17 cellular contexts compared by ENCODE assay signal in genomic region chr22:50546326-50547230, GRCh38. TPM values are rescaled to one million over a fixed set of nuclear protein-coding genes. Genes with fewer than 3 reads are reported as not detected.
A peak's percentile ranks its signal among the peaks of the same experiment; 100 is the strongest.
DNase-seq lines count a peak whose midpoint lies in the region; ATAC-seq, FAIRE-seq and TF ChIP-seq lines count a peak whose summit lies in the region.
"Had no signal": no experiment of that assay in that cellular context is flagged by ENCODE, and none has a peak within 500 bp of the region (broad histone marks: within the 10 kb centered on the region; RNA-seq: fewer than 3 reads in every experiment).

No MANE protein-coding gene starts in this region.

- ATAC-seq in A549 (no peak), GM18867 (IDR thresholded peaks at IDR 0.05; ENCODE audit: unreplicated experiment) (no peak)
- ATAC-seq: mucosa of descending colon had no signal

- peaks cover 35% of the 10 kb centered on the region for H3K4me1 ChIP-seq in A549
- peaks cover 53% of the 10 kb centered on the region for H3K4me1 ChIP-seq in CD4-positive, alpha-beta memory T cell (ENCODE audit: insufficient read depth, low read length)
- H3K4me1 ChIP-seq in kidney (ENCODE audit: control insufficient read depth in 1 of 2, insufficient read depth in 1 of 2, low read depth in 1 of 2, low read length in 2 of 2): peaks cover 0 to 3% of the 10 kb centered on the region in 2 donors
- H3K4me1 ChIP-seq: SJCRH30 had no signal

- H3K36me3 Mint-ChIP-seq in CD4-positive, alpha-beta memory T cell: no peaks in the 10 kb centered on the region
- peaks cover 1% of the 10 kb centered on the region for H3K36me3 Mint-ChIP-seq in activated T-helper 1 cell treated with anti-CD3 and anti-CD28 coated beads, Interleukin-12 subunit alpha, Interleukin-12 subunit beta, Interleukin-2, Interleukin-4 antibody, amounts not matched to agents 30 ng/mL and 10 ng/mL and 1 ng/mL, durations not matched to agents 14 hours and 24 hours and 36 hours (ENCODE audit: low read depth)

- H3K4me2 ChIP-seq in A549: 0 out of 3 replicates have a peak overlapping the region, but pooled peaks have one; percentile 68

- DNase-seq in A549 (ENCODE audit: low read depth in 1 of 2, low spot score in 1 of 2) (no peak), kidney (peak; percentile 74), MV-4-11 (lab: John Stamatoyannopoulos, UW) (no peak), SW 1271 (lab: John Stamatoyannopoulos, UW) (no peak), amniotic stem cell (lab: John Stamatoyannopoulos, UW) (no peak)
- no peak for DNase-seq in CD4-positive, alpha-beta memory T cell
- DNase-seq in activated T-helper 1 cell treated with anti-CD3 and anti-CD28 coated beads, Interleukin-12 subunit alpha, Interleukin-12 subunit beta, Interleukin-2, Interleukin-4 antibody, amounts not matched to agents 30 ng/mL and 10 ng/mL and 1 ng/mL, durations not matched to agents 14 hours and 24 hours and 36 hours (ENCODE audit: low spot score): no peak
- DNase-seq: NCI-H1092, SJCRH30, tibial artery had no signal

- intact Hi-C loops in CD4-positive, alpha-beta memory T cell (cut with micrococcal nuclease): loop anchor here (5.0 kb wide), 1 partner anchor 39 kb away; the partner anchor contains the start of genes LMF2 and NCAPH2
- intact Hi-C loops in activated T-helper 1 cell treated with anti-CD3 and anti-CD28 coated beads, Interleukin-12 subunit alpha, Interleukin-12 subunit beta, Interleukin-2, Interleukin-4 antibody, amounts not matched to agents 30 ng/mL and 10 ng/mL and 1 ng/mL, durations not matched to agents 14 hours and 24 hours and 36 hours (cut with micrococcal nuclease): no loop called here
- intact Hi-C loops in kidney (cut with DNase I): no loop called here

- FAIRE-seq in A549 (lab: Jason Lieb, UNC) (no peak), kidney (lab: Jason Lieb, UNC) (no peak)
- FAIRE-seq: bronchial epithelial cell, keratinocyte had no signal

- POLR2A ChIA-PET in A549 (lab: Yijun Ruan, JAX): interaction anchor here (0.9 to 1.3 kb wide), 3 partner anchors 16 to 39 kb away, joined by 3 read pairs; partner anchors contain the start of genes LMF2, NCAPH2 and SYCE3
- POLR2A ChIA-PET in CD4-positive, alpha-beta memory T cell (lab: Charles Lee; ENCODE audit: partially characterized antibody): interaction anchor here (1.1 to 6.8 kb wide), 11 partner anchors 7 to 75 kb away, joined by 3 to 151 read pairs (median 27); partner anchors contain the start of genes CHKB, LMF2, NCAPH2 and SCO2

- CTCF ChIA-PET in A549 (lab: Yijun Ruan, JAX): interaction anchor here (0.8 to 4.5 kb wide), 7 partner anchors 10 to 75 kb away, joined by 3 to 25 read pairs (median 5); partner anchors contain the start of gene SYCE3
- CTCF ChIA-PET in CD4-positive, alpha-beta memory T cell (lab: Charles Lee; ENCODE audit: partially characterized antibody): interaction anchor here (0.7 to 4.8 kb wide), 8 partner anchors 10 to 74 kb away, joined by 3 to 32 read pairs (median 12); partner anchors contain the start of genes SCO2 and SYCE3

- 91% methylated on average over 11 of the region's 76 CpGs for WGBS in A549 (ENCODE audit: missing lambda C conversion rate)

- peak overlapping the region in 3 of 7 donors; percentile 15 to 87 (median 19) for H3K27ac Mint-ChIP-seq in CD4-positive, alpha-beta memory T cell
- H3K27ac Mint-ChIP-seq in activated T-helper 1 cell treated with anti-CD3 and anti-CD28 coated beads, Interleukin-12 subunit alpha, Interleukin-12 subunit beta, Interleukin-2, Interleukin-4 antibody, amounts not matched to agents 30 ng/mL and 10 ng/mL and 1 ng/mL, durations not matched to agents 14 hours and 24 hours and 36 hours: peak overlapping the region; percentile 52

- H3K27ac ChIP-seq in A549 (peak overlapping the region; percentile 82 to 84; a peak in 5 of 6 replicates), kidney (ENCODE audit: low read depth in 2 of 2, low read length in 2 of 2) (no peak overlapping the region)
- H3K27ac ChIP-seq in CD4-positive, alpha-beta memory T cell (ENCODE audit: low read depth, low read length): peak overlapping the region; percentile 59
- H3K27ac ChIP-seq: SJCRH30, tibial artery, VCaP had no signal

- peaks cover 28 to 59% (median 39%) of the 10 kb centered on the region in 4 donors for H3K4me1 Mint-ChIP-seq in CD4-positive, alpha-beta memory T cell
- peaks cover 40% of the 10 kb centered on the region for H3K4me1 Mint-ChIP-seq in activated T-helper 1 cell treated with anti-CD3 and anti-CD28 coated beads, Interleukin-12 subunit alpha, Interleukin-12 subunit beta, Interleukin-2, Interleukin-4 antibody, amounts not matched to agents 30 ng/mL and 10 ng/mL and 1 ng/mL, durations not matched to agents 14 hours and 24 hours and 36 hours (ENCODE audit: low read depth)

- no peaks in the 10 kb centered on the region for H3K27me3 ChIP-seq in CD4-positive, alpha-beta memory T cell (ENCODE audit: insufficient read depth, low read length)

- TF ChIP-seq POLR2A in A549 (IDR thresholded peaks at IDR 0.05; ENCODE audit: low read length): no peak

- H3K36me3 ChIP-seq in CD4-positive, alpha-beta memory T cell (ENCODE audit: insufficient read depth, low read length): no peaks in the 10 kb centered on the region
- H3K36me3 ChIP-seq in kidney (ENCODE audit: control insufficient read depth in 1 of 2, insufficient read depth in 2 of 2, low read length in 2 of 2): no peaks in the 10 kb centered on the region
- H3K36me3 ChIP-seq: SJCRH30, tibial artery had no signal

- no peak for TF ChIP-seq EP300 in A549 (IDR thresholded peaks at IDR 0.05)

- TF ChIP-seq RAD21 in A549 (conservative IDR thresholded peaks at IDR 0.05 in 1 of 2, IDR thresholded peaks at IDR 0.05 in 1 of 2): no peak

- H3K4me3 ChIP-seq in A549 (no peak overlapping the region), kidney (ENCODE audit: low read length in 2 of 2) (no peak overlapping the region)
- H3K4me3 ChIP-seq in CD4-positive, alpha-beta memory T cell (ENCODE audit: low read length in 2 of 2): no peak overlapping the region
- H3K4me3 ChIP-seq: mucosa of descending colon, SJCRH30, tibial artery had no signal

- H3K9ac ChIP-seq in kidney (ENCODE audit: low read length in 2 of 2): no peak overlapping the region

- H3K4me3 Mint-ChIP-seq in CD4-positive, alpha-beta memory T cell: peak overlapping the region in 2 of 8 donors; percentile 65 to 78
- H3K4me3 Mint-ChIP-seq in activated T-helper 1 cell treated with anti-CD3 and anti-CD28 coated beads, Interleukin-12 subunit alpha, Interleukin-12 subunit beta, Interleukin-2, Interleukin-4 antibody, amounts not matched to agents 30 ng/mL and 10 ng/mL and 1 ng/mL, durations not matched to agents 14 hours and 24 hours and 36 hours: no peak overlapping the region

- H3K27me3 Mint-ChIP-seq in CD4-positive, alpha-beta memory T cell: no peaks in the 10 kb centered on the region
- no peaks in the 10 kb centered on the region for H3K27me3 Mint-ChIP-seq in activated T-helper 1 cell treated with anti-CD3 and anti-CD28 coated beads, Interleukin-12 subunit alpha, Interleukin-12 subunit beta, Interleukin-2, Interleukin-4 antibody, amounts not matched to agents 30 ng/mL and 10 ng/mL and 1 ng/mL, durations not matched to agents 14 hours and 24 hours and 36 hours (ENCODE audit: insufficient read depth)

- TF ChIP-seq CTCF in A549 (IDR thresholded peaks at IDR 0.05) (no peak), kidney (IDR thresholded peaks at IDR 0.05; ENCODE audit: borderline replicate concordance, extremely low read depth, insufficient read depth) (no peak)

- H3K9me3 Mint-ChIP-seq in CD4-positive, alpha-beta memory T cell: no peaks in the 10 kb centered on the region
- no peaks in the 10 kb centered on the region for H3K9me3 Mint-ChIP-seq in activated T-helper 1 cell treated with anti-CD3 and anti-CD28 coated beads, Interleukin-12 subunit alpha, Interleukin-12 subunit beta, Interleukin-2, Interleukin-4 antibody, amounts not matched to agents 30 ng/mL and 10 ng/mL and 1 ng/mL, durations not matched to agents 14 hours and 24 hours and 36 hours

- H3K9me3 ChIP-seq in A549 (no peaks in the 10 kb centered on the region), kidney (ENCODE audit: control insufficient read depth in 1 of 2, low read length in 2 of 2) (no peaks in the 10 kb centered on the region)
- no peaks in the 10 kb centered on the region for H3K9me3 ChIP-seq in CD4-positive, alpha-beta memory T cell (ENCODE audit: control insufficient read depth in 1 of 2, low read length in 2 of 2)
- H3K9me3 ChIP-seq: mucosa of descending colon, SJCRH30, tibial artery had no signal

RNA-seq across cellular contexts. Expression of gene KLHDC7B, which starts 0.9 kb away (rescaled TPM):
- polyA plus RNA-seq in A549 (2011; rRNA removed) (0.09 and 0.15 TPM in 2 replicates), A549 (2017; fragmentation: RNase III; extraction: RNeasy Plus Mini Kit Qiagen cat#74134 plus additional on column Dnase treatment) (not detected in 3 replicates), kidney (ENCODE audit: insufficient read depth, low read depth, low replicate concordance) (1.4 TPM)
- polyA plus RNA-seq in A549 (2012; cell fraction: cytosol; rRNA removed): 0.01 TPM in 2 replicates
- 0.02 and 0.04 TPM in 2 replicates for polyA plus RNA-seq in A549 (2012; cell fraction: nucleus; rRNA removed)
- 0.24 and 0.37 TPM in 2 replicates for polyA minus RNA-seq in A549 (2011; rRNA and poly(A)+ RNA removed)
- total RNA-seq in CD4-positive, alpha-beta memory T cell: 1 to 10 TPM; 7.0 to 7.5 TPM
- 1 to 10 TPM; 4.3 to 7.5 TPM for polyA plus RNA-seq in CD4-positive, alpha-beta memory T cell
- 5.5 TPM in 2 replicates for total RNA-seq in activated T-helper 1 cell treated with anti-CD3 and anti-CD28 coated beads, Interleukin-12 subunit alpha, Interleukin-12 subunit beta, Interleukin-2, Interleukin-4 antibody, amounts not matched to agents 30 ng/mL and 10 ng/mL and 1 ng/mL, durations not matched to agents 14 hours and 24 hours and 36 hours
- total RNA-seq in kidney: 16.1 TPM

RNA-seq across cellular contexts. Expression of gene SYCE3, which starts 16.1 kb away (rescaled TPM):
- polyA plus RNA-seq in A549 (2011; rRNA removed): 0.30 and 0.59 TPM in 2 replicates
- 0.49 and 0.77 TPM in 2 replicates for polyA plus RNA-seq in A549 (2012; cell fraction: cytosol; rRNA removed)
- polyA plus RNA-seq in A549 (2012; cell fraction: nucleus; rRNA removed): not detected in 2 replicates
- 0.29 to 0.45 TPM in 2 of 3 replicates, not detected in the other for polyA plus RNA-seq in A549 (2017; fragmentation: RNase III; extraction: RNeasy Plus Mini Kit Qiagen cat#74134 plus additional on column Dnase treatment)
- not detected in 2 replicates for polyA minus RNA-seq in A549 (2011; rRNA and poly(A)+ RNA removed)
- total RNA-seq in CD4-positive, alpha-beta memory T cell: not detected
- under 1 TPM in 1 of 2 donors, not detected in 1; 0.83 TPM for polyA plus RNA-seq in CD4-positive, alpha-beta memory T cell
- 0.83 TPM in 1 of 2 replicates, not detected in the other for total RNA-seq in activated T-helper 1 cell treated with anti-CD3 and anti-CD28 coated beads, Interleukin-12 subunit alpha, Interleukin-12 subunit beta, Interleukin-2, Interleukin-4 antibody, amounts not matched to agents 30 ng/mL and 10 ng/mL and 1 ng/mL, durations not matched to agents 14 hours and 24 hours and 36 hours
- total RNA-seq in kidney: not detected
- 4.6 TPM for polyA plus RNA-seq in kidney (ENCODE audit: insufficient read depth, low read depth, low replicate concordance)
- total RNA-seq: mucosa of descending colon, posterior vena cava, SJCRH30 had no signal
- polyA plus RNA-seq: BJ had no signal

RNA-seq across cellular contexts. Expression of gene TYMP, which starts 16.8 kb away (rescaled TPM):
- polyA plus RNA-seq in A549 (2011; rRNA removed) (4.8 and 5.9 TPM in 2 replicates), A549 (2017; fragmentation: RNase III; extraction: RNeasy Plus Mini Kit Qiagen cat#74134 plus additional on column Dnase treatment) (9.0 to 11.0 TPM (median 10.6 TPM) in 3 replicates), kidney (ENCODE audit: insufficient read depth, low read depth, low replicate concordance) (22.2 TPM)
- 14.8 and 20.2 TPM in 2 replicates for polyA plus RNA-seq in A549 (2012; cell fraction: cytosol; rRNA removed)
- 33.3 and 44.0 TPM in 2 replicates for polyA plus RNA-seq in A549 (2012; cell fraction: nucleus; rRNA removed)
- 5.7 and 5.9 TPM in 2 replicates for polyA minus RNA-seq in A549 (2011; rRNA and poly(A)+ RNA removed)
- 10 to 100 TPM; 15.7 to 18.0 TPM for total RNA-seq in CD4-positive, alpha-beta memory T cell
- 10 to 100 TPM; 22.0 to 30.9 TPM for polyA plus RNA-seq in CD4-positive, alpha-beta memory T cell
- total RNA-seq in activated T-helper 1 cell treated with anti-CD3 and anti-CD28 coated beads, Interleukin-12 subunit alpha, Interleukin-12 subunit beta, Interleukin-2, Interleukin-4 antibody, amounts not matched to agents 30 ng/mL and 10 ng/mL and 1 ng/mL, durations not matched to agents 14 hours and 24 hours and 36 hours: 57.2 and 59.9 TPM in 2 replicates
- total RNA-seq in kidney: 163 TPM

RNA-seq across cellular contexts. Expression of gene SCO2, which starts 21.2 kb away (rescaled TPM):
- 0.37 and 1.9 TPM in 2 replicates for polyA plus RNA-seq in A549 (2011; rRNA removed)
- 2.9 and 4.5 TPM in 2 replicates for polyA plus RNA-seq in A549 (2012; cell fraction: cytosol; rRNA removed)
- 3.9 and 5.8 TPM in 2 replicates for polyA plus RNA-seq in A549 (2012; cell fraction: nucleus; rRNA removed)
- 1.7 to 2.6 TPM (median 2.3 TPM) in 3 replicates for polyA plus RNA-seq in A549 (2017; fragmentation: RNase III; extraction: RNeasy Plus Mini Kit Qiagen cat#74134 plus additional on column Dnase treatment)
- polyA minus RNA-seq in A549 (2011; rRNA and poly(A)+ RNA removed): 0.58 TPM in 1 of 2 replicates, not detected in the other
- not detected for total RNA-seq in CD4-positive, alpha-beta memory T cell
- polyA plus RNA-seq in CD4-positive, alpha-beta memory T cell: 1 to 10 TPM; 3.6 to 8.1 TPM
- total RNA-seq in activated T-helper 1 cell treated with anti-CD3 and anti-CD28 coated beads, Interleukin-12 subunit alpha, Interleukin-12 subunit beta, Interleukin-2, Interleukin-4 antibody, amounts not matched to agents 30 ng/mL and 10 ng/mL and 1 ng/mL, durations not matched to agents 14 hours and 24 hours and 36 hours: 8.7 and 14.8 TPM in 2 replicates
- 4.1 TPM for total RNA-seq in kidney
- 1.1 TPM for polyA plus RNA-seq in kidney (ENCODE audit: insufficient read depth, low read depth, low replicate concordance)

RNA-seq across cellular contexts. Expression of gene CPT1B, which starts 31.6 kb away (rescaled TPM):
- polyA plus RNA-seq in A549 (2011; rRNA removed): 12.1 and 16.5 TPM in 2 replicates
- polyA plus RNA-seq in A549 (2012; cell fraction: cytosol; rRNA removed): 15.9 and 16.1 TPM in 2 replicates
- 137 and 142 TPM in 2 replicates for polyA plus RNA-seq in A549 (2012; cell fraction: nucleus; rRNA removed)
- 21.1 to 27.5 TPM (median 26.5 TPM) in 3 replicates for polyA plus RNA-seq in A549 (2017; fragmentation: RNase III; extraction: RNeasy Plus Mini Kit Qiagen cat#74134 plus additional on column Dnase treatment)
- 4.6 and 6.1 TPM in 2 replicates for polyA minus RNA-seq in A549 (2011; rRNA and poly(A)+ RNA removed)
- total RNA-seq in CD4-positive, alpha-beta memory T cell: 10 to 100 TPM; 68.0 to 70.0 TPM
- polyA plus RNA-seq in CD4-positive, alpha-beta memory T cell: 1 to 10 TPM in 1 of 2 donors, not detected in 1; 2.3 TPM
- 65.6 and 68.2 TPM in 2 replicates for total RNA-seq in activated T-helper 1 cell treated with anti-CD3 and anti-CD28 coated beads, Interleukin-12 subunit alpha, Interleukin-12 subunit beta, Interleukin-2, Interleukin-4 antibody, amounts not matched to agents 30 ng/mL and 10 ng/mL and 1 ng/mL, durations not matched to agents 14 hours and 24 hours and 36 hours
- total RNA-seq in kidney: 34.3 TPM
- 20.6 TPM for polyA plus RNA-seq in kidney (ENCODE audit: insufficient read depth, low read depth, low replicate concordance)

Comparison
In these comparisons a context has a peak if more than half of its experiments do, and no peak if none do; other contexts are left out.
1. H3K27ac ChIP-seq: peak in A549 (2 of 2) and CD4-positive, alpha-beta memory T cell (single experiment); none in kidney (0 of 2).